In the genomic region with DNA sequence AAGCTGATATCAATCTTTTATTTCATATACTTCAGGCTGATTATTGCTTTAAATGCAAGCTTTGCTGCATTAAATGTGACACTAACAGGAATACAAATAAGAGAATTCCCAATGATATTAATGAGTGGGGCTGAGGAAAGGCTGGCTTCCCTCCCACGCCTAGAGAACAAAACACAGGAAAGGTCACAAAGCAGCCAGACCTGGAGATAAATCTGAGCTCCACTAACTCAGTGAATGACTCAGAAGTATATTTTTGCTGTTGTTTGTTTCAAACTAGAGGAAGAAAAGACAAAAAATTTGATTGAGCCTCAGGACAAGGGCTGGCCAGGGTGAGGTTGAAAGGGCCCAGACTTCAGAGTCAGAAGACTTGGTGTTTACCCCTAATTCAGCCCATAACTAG, we compare ENCODE assay signal across 25 cellular contexts.
"Had no signal": no experiment of that assay in that cellular context is flagged by ENCODE, and none has a peak within 500 bp of the region (broad histone marks: within the 10 kb centered on the region; RNA-seq: fewer than 3 reads in every experiment).

No MANE protein-coding gene starts in this region.

- DNase-seq: activated CD4-positive, alpha-beta memory T cell treated with anti-CD3 and anti-CD28 coated beads for 36 hours; activated CD4-positive, alpha-beta T cell treated with anti-CD3 and anti-CD28 coated beads, Interleukin-2, amount 10 ng/mL, durations not matched to agents 7 days and 5 days; activated CD4-positive, CD25-positive, alpha-beta regulatory T cell; activated naive CD4-positive, alpha-beta T cell treated with anti-CD3 and anti-CD28 coated beads, Interleukin-2, amount 50 U/mL, for 16 hours; activated naive CD8-positive, alpha-beta T cell treated with anti-CD3 and anti-CD28 coated beads, Interleukin-2, amount 10 ng/mL, durations not matched to agents 7 days and 5 days; aorta; IMR-90; Kasumi-1; KBM-7; NCI-H1105 treated with DMSO at 0.1 percent for 48 hours; NCI-H1436 treated with DMSO at 0.1 percent for 48 hours; NCI-H187; NCI-H2081; NCI-H510A treated with DMSO at 0.1 percent for 48 hours; NCI-H69; NK-92 treated with Interleukin-12 subunit alpha and Interleukin-12 subunit beta, amount 100 ng/mL, for 24 hours; OCI-M1; RPMI8226; SJCRH30; SK-N-SH; T-helper 1 cell had no signal

- H3K9me3 ChIP-seq: adrenal gland, SJCRH30, SK-N-SH had no signal

- H3K4me3 ChIP-seq: adrenal gland, SJCRH30 had no signal

- ATAC-seq: Panc1, Right ventricle myocardium inferior had no signal

- H3K4me1 ChIP-seq: SJCRH30 had no signal

- H3K36me3 ChIP-seq: adrenal gland, SJCRH30 had no signal

- H3K27ac ChIP-seq: SJCRH30, VCaP had no signal

- H3K27me3 ChIP-seq: adrenal gland, SJCRH30 had no signal
